ENCODE assay signal across 18 cellular contexts in the genomic region with DNA sequence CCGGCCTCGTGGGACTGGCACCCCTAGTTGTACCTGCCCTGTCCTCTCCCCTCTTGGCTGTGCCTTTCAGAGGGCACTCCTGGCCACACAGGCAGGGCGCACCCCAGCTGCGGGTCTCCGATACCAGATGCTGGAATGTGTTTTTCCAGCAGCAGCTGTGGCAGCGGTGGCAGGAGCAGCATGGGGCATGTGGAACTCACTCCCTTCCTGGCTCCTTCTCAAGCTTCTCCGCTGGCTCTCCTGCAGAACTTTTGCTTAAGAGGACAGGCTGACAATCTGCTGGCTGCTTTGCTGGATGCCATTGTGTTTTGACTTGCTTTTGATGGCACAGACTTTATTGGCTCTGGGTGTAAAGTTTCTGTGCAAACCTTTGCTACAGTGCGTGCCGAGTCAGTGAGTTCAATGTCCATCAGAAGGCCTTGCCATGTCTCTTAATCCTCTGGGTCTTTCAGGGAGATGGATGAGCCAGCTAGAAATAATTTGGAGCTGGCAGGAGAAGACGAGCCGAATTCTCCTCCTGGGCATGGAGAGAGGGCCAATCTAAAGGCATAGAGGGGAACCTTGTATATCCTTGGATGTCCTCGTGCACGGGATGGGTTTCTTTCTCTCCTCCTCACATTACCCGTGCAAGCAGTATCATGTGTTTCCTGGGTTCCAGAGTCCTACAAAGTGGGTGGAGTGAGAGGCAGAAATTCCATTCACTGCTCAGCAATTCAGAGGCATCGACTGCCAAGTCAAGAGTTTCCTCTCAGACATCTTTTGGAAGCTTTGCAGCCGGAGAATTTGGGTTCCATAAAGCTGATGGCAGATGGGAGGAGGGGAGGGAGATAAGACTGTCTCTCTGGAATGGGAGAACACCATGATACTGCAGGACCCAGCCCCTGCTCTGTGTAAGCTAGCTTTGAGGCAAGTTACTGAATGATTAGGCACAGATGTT.
DNase-seq lines count a peak whose midpoint lies in the region; ATAC-seq and TF ChIP-seq lines count a peak whose summit lies in the region.
"Had no signal": no experiment of that assay in that cellular context is flagged by ENCODE, and none has a peak within 500 bp of the region (broad histone marks: within the 10 kb centered on the region; RNA-seq: fewer than 3 reads in every experiment).

No MANE protein-coding gene starts in this region.

- peaks cover 14% of the 10 kb centered on the region for H3K27me3 ChIP-seq in left ventricle myocardium inferior (ENCODE audit: low read depth)
- H3K27me3 ChIP-seq: colonic mucosa had no signal

- ATAC-seq in omental fat pad (ENCODE audit: low FRiP score), result peak; percentile 32
- ATAC-seq: natural killer cell treated with Interleukin-12 subunit alpha and Interleukin-12 subunit beta and Interleukin-15 and Interleukin-18, amount 100 ng/mL, for 72 hours had no signal

- TF ChIP-seq CTCF in left ventricle myocardium inferior (IDR thresholded peaks at IDR 0.05; ENCODE audit: borderline replicate concordance) (no peak), omental fat pad (IDR thresholded peaks at IDR 0.05) (no peak)

- no peaks in the 10 kb centered on the region for H3K9me3 ChIP-seq in left ventricle myocardium inferior (replicated peaks)
- H3K9me3 ChIP-seq: colonic mucosa had no signal

- DNase-seq in AG08395 (ENCODE audit: low spot score) (peak; percentile 75), NCI-H446 (lab: John Stamatoyannopoulos, UW) (peak; percentile 0 to 45), left ventricle myocardium inferior (peak; percentile 23), omental fat pad (ENCODE audit: low spot score) (no peak), SIG-M5 treated with dmso at 0.1 percent for 504 hours (lab: John Stamatoyannopoulos, UW; ENCODE audit: unreplicated experiment) (no peak), H4 (ENCODE audit: low spot score) (no peak), epidermal melanocyte (ENCODE audit: insufficient read length, low spot score) (no peak), germinal center (ENCODE audit: low spot score) (no peak)
- DNase-seq: activated CD4-positive, alpha-beta T cell treated with anti-CD3 and anti-CD28 coated beads, Interleukin-2, amount 50 U/mL, for 1 hour; activated CD8-positive, alpha-beta memory T cell treated with anti-CD3 and anti-CD28 coated beads, Interleukin-2, amount 50 U/mL, for 4 hours; colonic mucosa; mesenchymal stem cell; NCI-H1417; posterior cingulate gyrus; SIG-M5; stimulated activated CD4-positive, alpha-beta T cell treated with anti-CD3 and anti-CD28 coated beads, Interleukin-2, amount 100 ng/mL, for 24 hours had no signal

- no peak overlapping the region for H3K4me3 ChIP-seq in left ventricle myocardium inferior
- H3K4me3 ChIP-seq: colonic mucosa had no signal

- H3K27ac ChIP-seq in left ventricle myocardium inferior (replicated peaks), result no peak overlapping the region
- H3K27ac ChIP-seq: colonic mucosa, VCaP had no signal

- peaks cover 21% of the 10 kb centered on the region for H3K4me1 ChIP-seq in left ventricle myocardium inferior
- H3K4me1 ChIP-seq: colonic mucosa had no signal

- no peaks in the 10 kb centered on the region for H3K36me3 ChIP-seq in left ventricle myocardium inferior
- H3K36me3 ChIP-seq: colonic mucosa had no signal

- intact Hi-C loops in left ventricle myocardium inferior (cut with micrococcal nuclease), result no loop called here

Comparison
In these comparisons a context has a peak if more than half of its experiments do, and no peak if none do; other contexts are left out.
1. DNase-seq: peak in AG08395 (single experiment), NCI-H446 (2 of 2) and left ventricle myocardium inferior (single experiment); none in omental fat pad (single experiment), SIG-M5 treated with dmso at 0.1 percent for 504 hours (single experiment), H4 (single experiment), epidermal melanocyte (single experiment) and germinal center (single experiment).